ENCODE assay signal across 9 cellular contexts in the genomic region with DNA sequence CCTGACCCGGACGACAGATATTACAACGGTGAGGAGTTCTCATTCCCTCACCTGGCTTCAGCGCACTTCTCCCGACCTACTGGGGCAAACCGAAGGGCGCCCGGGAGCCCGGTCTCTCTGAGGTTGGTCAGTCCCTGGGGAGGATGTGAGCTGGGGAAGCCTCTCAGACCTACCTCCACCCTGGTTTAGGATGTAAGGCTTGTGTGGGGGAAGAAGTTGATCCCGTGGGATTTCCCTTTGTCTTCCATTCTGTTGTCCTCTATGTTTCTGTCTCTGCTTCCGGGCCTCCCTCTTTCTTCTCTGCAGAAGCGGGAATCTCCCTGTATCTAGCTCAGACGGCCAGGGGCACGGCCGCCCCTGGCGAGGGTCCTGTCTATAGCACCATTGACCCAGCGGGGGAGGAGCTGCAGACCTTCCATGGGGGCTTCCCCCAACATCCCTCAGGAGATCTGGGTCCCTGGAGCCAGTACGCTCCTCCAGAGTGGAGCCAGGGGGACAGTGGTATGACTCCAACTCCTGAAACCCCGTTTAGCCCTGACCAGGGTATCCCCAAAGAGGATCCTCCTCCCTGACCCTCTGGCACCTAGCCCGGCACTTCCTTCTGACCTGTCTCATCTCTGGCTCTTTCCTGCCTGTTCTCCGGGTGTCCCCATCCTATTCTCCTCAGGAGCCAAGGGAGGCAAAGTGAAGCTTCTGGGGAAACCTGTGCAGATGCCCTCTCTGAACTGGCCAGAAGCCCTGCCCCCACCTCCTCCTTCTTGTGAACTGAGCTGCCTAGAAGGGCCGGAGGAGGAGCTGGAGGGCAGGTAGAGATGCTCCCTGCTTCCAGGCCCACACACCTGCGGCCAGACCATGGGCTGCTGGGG. TPM values are rescaled to one million over a fixed set of nuclear protein-coding genes. Genes with fewer than 3 reads are reported as not detected.
DNase-seq lines count a peak whose midpoint lies in the region; ATAC-seq and TF ChIP-seq lines count a peak whose summit lies in the region.
"Had no signal": no experiment of that assay in that cellular context is flagged by ENCODE, and none has a peak within 500 bp of the region (broad histone marks: within the 10 kb centered on the region; RNA-seq: fewer than 3 reads in every experiment).

No MANE protein-coding gene starts in this region.

- no peaks in the 10 kb centered on the region for H3K9me2 ChIP-seq in GM23338 (ENCODE audit: insufficient read depth)

- H3K79me2 ChIP-seq in GM23338 (replicated peaks; ENCODE audit: insufficient read depth): no peaks in the 10 kb centered on the region

- H3K27ac Mint-ChIP-seq in GM23338: no peak overlapping the region
- H3K27ac Mint-ChIP-seq in activated T-helper 1 cell treated with anti-CD3 and anti-CD28 coated beads, Interleukin-12 subunit alpha, Interleukin-12 subunit beta, Interleukin-2, Interleukin-4 antibody, amounts not matched to agents 30 ng/mL and 10 ng/mL and 1 ng/mL, durations not matched to agents 14 hours and 24 hours and 36 hours: no peak overlapping the region

- H3K36me3 Mint-ChIP-seq in GM23338 (ENCODE audit: low read depth): no peaks in the 10 kb centered on the region
- no peaks in the 10 kb centered on the region for H3K36me3 Mint-ChIP-seq in activated T-helper 1 cell treated with anti-CD3 and anti-CD28 coated beads, Interleukin-12 subunit alpha, Interleukin-12 subunit beta, Interleukin-2, Interleukin-4 antibody, amounts not matched to agents 30 ng/mL and 10 ng/mL and 1 ng/mL, durations not matched to agents 14 hours and 24 hours and 36 hours (ENCODE audit: low read depth)

- H3K4me2 ChIP-seq in GM23338: peak overlapping the region; percentile 82

- H3K36me3 ChIP-seq in GM23338 (ENCODE audit: insufficient read depth) (no peaks in the 10 kb centered on the region), left ventricle myocardium inferior (no peaks in the 10 kb centered on the region)

- H3K4me3 ChIP-seq in GM23338 (peak overlapping the region; percentile 79), left ventricle myocardium inferior (peak overlapping the region; percentile 77), skin epidermis (peak overlapping the region in 4 of 7 experiments; percentile 46 to 51 (median 50))

- TF ChIP-seq CTCF in GM23338 (conservative IDR thresholded peaks at IDR 0.05; ENCODE audit: low read depth in 2 of 2) (no peak), left ventricle myocardium inferior (IDR thresholded peaks at IDR 0.05; ENCODE audit: borderline replicate concordance) (no peak)

- no peaks in the 10 kb centered on the region for H3K9me3 ChIP-seq in left ventricle myocardium inferior (replicated peaks)

- H3K4me1 Mint-ChIP-seq in GM23338: peaks cover 29% of the 10 kb centered on the region
- peaks cover 12% of the 10 kb centered on the region for H3K4me1 Mint-ChIP-seq in activated T-helper 1 cell treated with anti-CD3 and anti-CD28 coated beads, Interleukin-12 subunit alpha, Interleukin-12 subunit beta, Interleukin-2, Interleukin-4 antibody, amounts not matched to agents 30 ng/mL and 10 ng/mL and 1 ng/mL, durations not matched to agents 14 hours and 24 hours and 36 hours (ENCODE audit: low read depth)

- H3K4me1 ChIP-seq in GM23338 (ENCODE audit: insufficient read depth): peaks cover 13% of the 10 kb centered on the region; the same call in 1 of the 2 replicates
- H3K4me1 ChIP-seq in left ventricle myocardium inferior: peaks cover 54% of the 10 kb centered on the region

- H3K27me3 Mint-ChIP-seq in GM23338 (ENCODE audit: insufficient read depth, low read depth, poor library complexity): peaks cover 49% of the 10 kb centered on the region
- peaks cover 36% of the 10 kb centered on the region for H3K27me3 Mint-ChIP-seq in activated T-helper 1 cell treated with anti-CD3 and anti-CD28 coated beads, Interleukin-12 subunit alpha, Interleukin-12 subunit beta, Interleukin-2, Interleukin-4 antibody, amounts not matched to agents 30 ng/mL and 10 ng/mL and 1 ng/mL, durations not matched to agents 14 hours and 24 hours and 36 hours (ENCODE audit: insufficient read depth)

- H2AFZ ChIP-seq in GM23338: peak overlapping the region; percentile 92; the same call in 1 of the 2 replicates

- no peaks in the 10 kb centered on the region for H3F3A ChIP-seq in GM23338 (replicated peaks; ENCODE audit: low read depth)

- no peak overlapping the region for H3K27ac ChIP-seq in GM23338 (ENCODE audit: low read depth)
- peak overlapping the region; percentile 94 for H3K27ac ChIP-seq in left ventricle myocardium inferior (replicated peaks)
- peak overlapping the region in 4 of 21 experiments; percentile 40 to 85 (median 68) for H3K27ac ChIP-seq in skin epidermis

- peak overlapping the region; percentile 88 for H3K4me3 Mint-ChIP-seq in GM23338
- H3K4me3 Mint-ChIP-seq in activated T-helper 1 cell treated with anti-CD3 and anti-CD28 coated beads, Interleukin-12 subunit alpha, Interleukin-12 subunit beta, Interleukin-2, Interleukin-4 antibody, amounts not matched to agents 30 ng/mL and 10 ng/mL and 1 ng/mL, durations not matched to agents 14 hours and 24 hours and 36 hours: peak overlapping the region; percentile 81

- DNase-seq in GM23338 (ENCODE audit: low spot score): no peak
- no peak for DNase-seq in activated T-helper 1 cell treated with anti-CD3 and anti-CD28 coated beads, Interleukin-12 subunit alpha, Interleukin-12 subunit beta, Interleukin-2, Interleukin-4 antibody, amounts not matched to agents 30 ng/mL and 10 ng/mL and 1 ng/mL, durations not matched to agents 14 hours and 24 hours and 36 hours (ENCODE audit: low spot score)
- DNase-seq in left ventricle myocardium inferior: no peak
- DNase-seq in NCI-H1417 treated with DMSO at 0.1 percent for 48 hours (lab: John Stamatoyannopoulos, UW): no peak
- DNase-seq: NCI-H2029 treated with DMSO at 0.1 percent for 48 hours had no signal

- peaks cover 45% of the 10 kb centered on the region for H3K27me3 ChIP-seq in GM23338 (ENCODE audit: insufficient read depth)
- H3K27me3 ChIP-seq in left ventricle myocardium inferior (ENCODE audit: low read depth): peaks cover 62% of the 10 kb centered on the region

- ATAC-seq in GM23338: peak; percentile 3; the same call in 1 of the 3 replicates
- ATAC-seq in GM21737 (IDR thresholded peaks at IDR 0.05; ENCODE audit: unreplicated experiment): no peak
- ATAC-seq in HG03378 (IDR thresholded peaks at IDR 0.05; ENCODE audit: unreplicated experiment): no peak

- intact Hi-C loops in activated T-helper 1 cell treated with anti-CD3 and anti-CD28 coated beads, Interleukin-12 subunit alpha, Interleukin-12 subunit beta, Interleukin-2, Interleukin-4 antibody, amounts not matched to agents 30 ng/mL and 10 ng/mL and 1 ng/mL, durations not matched to agents 14 hours and 24 hours and 36 hours (cut with micrococcal nuclease): loop anchor here (2.0 to 10.0 kb wide), 2 partner anchors 77 to 267 kb away; a partner anchor contains a TSS
- intact Hi-C loops in left ventricle myocardium inferior (cut with micrococcal nuclease): no loop called here

- no peaks in the 10 kb centered on the region for H4K20me1 ChIP-seq in GM23338 (replicated peaks; ENCODE audit: insufficient read depth)

- H3K9me3 Mint-ChIP-seq in GM23338: no peaks in the 10 kb centered on the region
- no peaks in the 10 kb centered on the region for H3K9me3 Mint-ChIP-seq in activated T-helper 1 cell treated with anti-CD3 and anti-CD28 coated beads, Interleukin-12 subunit alpha, Interleukin-12 subunit beta, Interleukin-2, Interleukin-4 antibody, amounts not matched to agents 30 ng/mL and 10 ng/mL and 1 ng/mL, durations not matched to agents 14 hours and 24 hours and 36 hours

TF ChIP-seq in GM23338, 12 proteins besides CTCF, POLR2A, EP300 and RAD21 (continues in another document):
- TF ChIP-seq NANOG (IDR thresholded peaks at IDR 0.05; ENCODE audit: borderline replicate concordance) (no peak), EZH2phosphoT487 (IDR thresholded peaks at IDR 0.05; ENCODE audit: unreplicated experiment) (no peak)

RNA-seq across cellular contexts. Expression of a gene that starts 12.6 kb away (rescaled TPM):
- 8.0 and 17.0 TPM in 2 replicates for total RNA-seq in GM23338 (2014; rRNA removed; shearing (Covaris generic))
- 21.0 and 21.4 TPM in 2 replicates for polyA plus RNA-seq in GM23338 (2016; fragmentation: Nextera tagmentation; extraction: Ambion mirVana)
- total RNA-seq in activated T-helper 1 cell treated with anti-CD3 and anti-CD28 coated beads, Interleukin-12 subunit alpha, Interleukin-12 subunit beta, Interleukin-2, Interleukin-4 antibody, amounts not matched to agents 30 ng/mL and 10 ng/mL and 1 ng/mL, durations not matched to agents 14 hours and 24 hours and 36 hours: 4.5 and 5.5 TPM in 2 replicates
- total RNA-seq in left ventricle myocardium inferior: 3.9 TPM

RNA-seq across cellular contexts. Expression of a gene that starts 19.8 kb away (rescaled TPM):
- total RNA-seq in GM23338 (2014; rRNA removed; shearing (Covaris generic)): not detected in 2 replicates
- polyA plus RNA-seq in GM23338 (2016; fragmentation: Nextera tagmentation; extraction: Ambion mirVana): 0.28 TPM in 1 of 2 replicates, not detected in the other
- total RNA-seq in activated T-helper 1 cell treated with anti-CD3 and anti-CD28 coated beads, Interleukin-12 subunit alpha, Interleukin-12 subunit beta, Interleukin-2, Interleukin-4 antibody, amounts not matched to agents 30 ng/mL and 10 ng/mL and 1 ng/mL, durations not matched to agents 14 hours and 24 hours and 36 hours: not detected in 2 replicates
- total RNA-seq in left ventricle myocardium inferior: 20.7 TPM

RNA-seq across cellular contexts. Expression of a gene that starts 41.2 kb away (rescaled TPM):
- not detected in 2 replicates for total RNA-seq in GM23338 (2014; rRNA removed; shearing (Covaris generic))
- polyA plus RNA-seq in GM23338 (2016; fragmentation: Nextera tagmentation; extraction: Ambion mirVana): not detected in 2 replicates
- not detected in 2 replicates for total RNA-seq in activated T-helper 1 cell treated with anti-CD3 and anti-CD28 coated beads, Interleukin-12 subunit alpha, Interleukin-12 subunit beta, Interleukin-2, Interleukin-4 antibody, amounts not matched to agents 30 ng/mL and 10 ng/mL and 1 ng/mL, durations not matched to agents 14 hours and 24 hours and 36 hours
- not detected for total RNA-seq in left ventricle myocardium inferior
- total RNA-seq: ureter had no signal

RNA-seq across cellular contexts. Expression of a gene that starts 58.0 kb away (rescaled TPM):
- 0.17 TPM in 1 of 2 replicates, not detected in the other for total RNA-seq in GM23338 (2014; rRNA removed; shearing (Covaris generic))
- not detected in 2 replicates for polyA plus RNA-seq in GM23338 (2016; fragmentation: Nextera tagmentation; extraction: Ambion mirVana)
- total RNA-seq in activated T-helper 1 cell treated with anti-CD3 and anti-CD28 coated beads, Interleukin-12 subunit alpha, Interleukin-12 subunit beta, Interleukin-2, Interleukin-4 antibody, amounts not matched to agents 30 ng/mL and 10 ng/mL and 1 ng/mL, durations not matched to agents 14 hours and 24 hours and 36 hours: not detected in 2 replicates
- not detected for total RNA-seq in left ventricle myocardium inferior

Comparison
In these comparisons a context has a peak if more than half of its experiments do, and no peak if none do; other contexts are left out.
1. RNA of a gene that starts 19.8 kb away (total RNA-seq): 20.7 TPM in left ventricle myocardium inferior (single experiment); not detected in GM23338 and not detected in activated T-helper 1 cell treated with anti-CD3 and anti-CD28 coated beads, Interleukin-12 subunit alpha, Interleukin-12 subunit beta, Interleukin-2, Interleukin-4 antibody, amounts not matched to agents 30 ng/mL and 10 ng/mL and 1 ng/mL, durations not matched to agents 14 hours and 24 hours and 36 hours; every median in the first group is over 10 times any median in the second.
2. Peak in every context shown above with its lines, with median percentiles within 50 percentile points of each other: H3K4me3 ChIP-seq.